1 cellular context compared by ENCODE assay signal in genomic region chr19:50376166-50377050, GRCh38.
TF ChIP-seq lines count a peak whose summit lies in the region.

NR1H2 (plus strand) TSS chr19:50376457; CDS start chr19:50377606, 1,149 bp downstream.

TF ChIP-seq in HepG2, 621 proteins besides CTCF, POLR2A, EP300 and RAD21 (continued from another document and continues in another):
- no peak for TF ChIP-seq ZNF569 (CRISPR knock-in tag; IDR thresholded peaks at IDR 0.05; ENCODE audit: borderline replicate concordance)
- peak; percentile 75; the same call in 1 of the 2 replicates for TF ChIP-seq CEBPB (IDR thresholded peaks at IDR 0.05; ENCODE audit: borderline replicate concordance, low read depth, low read length)
- TF ChIP-seq SAFB2 (CRISPR knock-in tag; IDR thresholded peaks at IDR 0.05; ENCODE audit: borderline replicate concordance, low read depth) = peak; percentile 46; the same call in 1 of the 2 replicates
- peak; percentile 80; the same call in 1 of the 2 replicates for TF ChIP-seq RFXAP (CRISPR knock-in tag; IDR thresholded peaks at IDR 0.05; ENCODE audit: borderline replicate concordance)
- no peak for TF ChIP-seq SNAPC2 (CRISPR knock-in tag; IDR thresholded peaks at IDR 0.05)
- TF ChIP-seq MXD4 (CRISPR knock-in tag; IDR thresholded peaks at IDR 0.05) = peak; percentile 44; the same call in 1 of the 2 replicates
- TF ChIP-seq SOX6 (IDR thresholded peaks at IDR 0.05) = no peak
- TF ChIP-seq SOX6 (CRISPR knock-in tag; IDR thresholded peaks at IDR 0.05) = peak; percentile 63; the same call in 1 of the 2 replicates
- no peak for TF ChIP-seq TEAD2 (CRISPR knock-in tag; IDR thresholded peaks at IDR 0.05)
- no peak; the same call in 1 of the 2 replicates for TF ChIP-seq DRAP1 (CRISPR knock-in tag; IDR thresholded peaks at IDR 0.05)
- TF ChIP-seq ZNF329 (CRISPR knock-in tag; IDR thresholded peaks at IDR 0.05; ENCODE audit: low read depth) = 0 out of 2 replicates have a peak, but pooled peaks have one; percentile 33
- peak; percentile 62; the same call in 1 of the 2 replicates for TF ChIP-seq MEIS2 (CRISPR knock-in tag; IDR thresholded peaks at IDR 0.05)
- TF ChIP-seq ZBTB26 (CRISPR knock-in tag; IDR thresholded peaks at IDR 0.05; ENCODE audit: borderline replicate concordance) = 0 out of 2 replicates have a peak, but pooled peaks have one; percentile 34
- peak; percentile 95 for TF ChIP-seq SAP130 (CRISPR knock-in tag; IDR thresholded peaks at IDR 0.05; ENCODE audit: low read depth)
- TF ChIP-seq ZNF784 (CRISPR knock-in tag; IDR thresholded peaks at IDR 0.05; ENCODE audit: borderline replicate concordance) = no peak; the same call in 1 of the 2 replicates
- TF ChIP-seq SMYD3 (CRISPR knock-in tag; IDR thresholded peaks at IDR 0.05) = no peak
- no peak for TF ChIP-seq KDM6A (CRISPR knock-in tag; IDR thresholded peaks at IDR 0.05; ENCODE audit: low read depth)
- TF ChIP-seq ZNF629 (CRISPR knock-in tag; conservative IDR thresholded peaks at IDR 0.05) = peak; percentile 86
- TF ChIP-seq ZFP62 (CRISPR knock-in tag; IDR thresholded peaks at IDR 0.05) = no peak
- no peak for TF ChIP-seq ZC3H13 (CRISPR knock-in tag; IDR thresholded peaks at IDR 0.05)
- TF ChIP-seq NAIF1 (CRISPR knock-in tag; IDR thresholded peaks at IDR 0.05; ENCODE audit: borderline replicate concordance) = peak; percentile 45; the same call in 1 of the 2 replicates
- no peak for TF ChIP-seq ZNF780A (CRISPR knock-in tag; IDR thresholded peaks at IDR 0.05)
- 0 out of 2 replicates have a peak, but pooled peaks have one; percentile 52 for TF ChIP-seq ZNF790 (CRISPR knock-in tag; IDR thresholded peaks at IDR 0.05; ENCODE audit: borderline replicate concordance)
- TF ChIP-seq SP140L (CRISPR knock-in tag; IDR thresholded peaks at IDR 0.05; ENCODE audit: borderline replicate concordance) = peak; percentile 90; the same call in 1 of the 2 replicates
- peak; percentile 77 for TF ChIP-seq ZNF230 (CRISPR knock-in tag; IDR thresholded peaks at IDR 0.05)
- no peak for TF ChIP-seq ZFP36 (IDR thresholded peaks at IDR 0.05; ENCODE audit: borderline replicate concordance, low read depth, low read length, partially characterized antibody)
- TF ChIP-seq TERF1 (CRISPR knock-in tag; IDR thresholded peaks at IDR 0.05) = no peak
- peak; percentile 81; the same call in 1 of the 2 replicates for TF ChIP-seq RFXANK (CRISPR knock-in tag; IDR thresholded peaks at IDR 0.05)
- no peak for TF ChIP-seq ATM (IDR thresholded peaks at IDR 0.05; ENCODE audit: borderline replicate concordance)
- TF ChIP-seq ZNF180 (CRISPR knock-in tag; IDR thresholded peaks at IDR 0.05; ENCODE audit: borderline replicate concordance, low read depth) = no peak
- TF ChIP-seq SP4 (CRISPR knock-in tag; IDR thresholded peaks at IDR 0.05) = peak; percentile 85
- peak; percentile 70; the same call in 1 of the 2 replicates for TF ChIP-seq CCDC6 (CRISPR knock-in tag; IDR thresholded peaks at IDR 0.05)
- TF ChIP-seq ZNF691 (CRISPR knock-in tag; IDR thresholded peaks at IDR 0.05; ENCODE audit: borderline replicate concordance, low read depth) = no peak
- peak; percentile 56; the same call in 1 of the 2 replicates for TF ChIP-seq ZMAT3 (CRISPR knock-in tag; conservative IDR thresholded peaks at IDR 0.05)
- TF ChIP-seq MIXL1 (CRISPR knock-in tag; IDR thresholded peaks at IDR 0.05) = peak; percentile 73; the same call in 1 of the 2 replicates
- no peak for TF ChIP-seq KDM4B (CRISPR knock-in tag; IDR thresholded peaks at IDR 0.05)
- TF ChIP-seq GPBP1L1 (CRISPR knock-in tag; IDR thresholded peaks at IDR 0.05) = no peak
- 0 out of 2 replicates have a peak, but pooled peaks have one; percentile 11 for TF ChIP-seq LCORL (IDR thresholded peaks at IDR 0.05)
- TF ChIP-seq LCORL (CRISPR knock-in tag; IDR thresholded peaks at IDR 0.05) = peak; percentile 81
- no peak for TF ChIP-seq TRIM24 (CRISPR knock-in tag; IDR thresholded peaks at IDR 0.05)
- TF ChIP-seq PBX3 (CRISPR knock-in tag; IDR thresholded peaks at IDR 0.05; ENCODE audit: borderline replicate concordance) = no peak
- no peak; the same call in 1 of the 2 replicates for TF ChIP-seq REL (CRISPR knock-in tag; conservative IDR thresholded peaks at IDR 0.05)
- TF ChIP-seq ATF7-NPFF (CRISPR knock-in tag; IDR thresholded peaks at IDR 0.05; ENCODE audit: low read depth) = peak; percentile 67; the same call in 1 of the 2 replicates
- TF ChIP-seq FIP1L1 (IDR thresholded peaks at IDR 0.05; ENCODE audit: borderline replicate concordance, insufficient read depth, low read depth, low read length) = no peak
- peak; percentile 56 for TF ChIP-seq AGO1 (IDR thresholded peaks at IDR 0.05; ENCODE audit: low read depth, low read length, poor library complexity, severe bottlenecking)
- peak; percentile 67 for TF ChIP-seq ZNF563 (CRISPR knock-in tag; IDR thresholded peaks at IDR 0.05)
- 0 out of 2 replicates have a peak, but pooled peaks have one; percentile 72 for TF ChIP-seq DZIP1 (CRISPR knock-in tag; IDR thresholded peaks at IDR 0.05)
- no peak for TF ChIP-seq HHEX (CRISPR knock-in tag; IDR thresholded peaks at IDR 0.05)
- TF ChIP-seq NR2F6 (IDR thresholded peaks at IDR 0.05) = no peak
- peak; percentile 30; the same call in 1 of the 2 replicates for TF ChIP-seq NR2F6 (CRISPR knock-in tag; IDR thresholded peaks at IDR 0.05)
- TF ChIP-seq THAP7 (CRISPR knock-in tag; IDR thresholded peaks at IDR 0.05) = 0 out of 2 replicates have a peak, but pooled peaks have one; percentile 15
- TF ChIP-seq TFE3 (CRISPR knock-in tag; IDR thresholded peaks at IDR 0.05) = peak; percentile 49; the same call in 1 of the 2 replicates
- TF ChIP-seq SYNCRIP (IDR thresholded peaks at IDR 0.05; ENCODE audit: insufficient read depth, low read depth, low read length) = no peak
- 0 out of 2 replicates have a peak, but pooled peaks have one; percentile 75 for TF ChIP-seq DNMT1 (CRISPR knock-in tag; IDR thresholded peaks at IDR 0.05)
- TF ChIP-seq ZNF766 (CRISPR knock-in tag; IDR thresholded peaks at IDR 0.05; ENCODE audit: borderline replicate concordance) = no peak
- no peak for TF ChIP-seq ZNF776 (CRISPR knock-in tag; IDR thresholded peaks at IDR 0.05)
- TF ChIP-seq YY1 (IDR thresholded peaks at IDR 0.05; ENCODE audit: insufficient read depth, insufficient replicate concordance, low read depth, low read length) = peak; percentile 29
- TF ChIP-seq ZBTB14 (CRISPR knock-in tag; IDR thresholded peaks at IDR 0.05) = peak; percentile 19; the same call in 1 of the 2 replicates
- TF ChIP-seq NFIC (IDR thresholded peaks at IDR 0.05; ENCODE audit: low read length) = peak; percentile 49; the same call in 1 of the 2 replicates
